Comparison of ENCODE assay signal across 17 cellular contexts in genomic region chr1:160637065-160637464, GRCh38. TPM values are rescaled to one million over a fixed set of nuclear protein-coding genes. Genes with fewer than 3 reads are reported as not detected.
DNase-seq lines count a peak whose midpoint lies in the region; ATAC-seq and TF ChIP-seq lines count a peak whose summit lies in the region.
"Had no signal": no experiment of that assay in that cellular context is flagged by ENCODE, and none has a peak within 500 bp of the region (broad histone marks: within the 10 kb centered on the region; RNA-seq: fewer than 3 reads in every experiment).

No MANE protein-coding gene starts in this region.

- no peaks in the 10 kb centered on the region for H3K9me3 Mint-ChIP-seq in activated CD4-positive, alpha-beta T cell treated with anti-CD3 and anti-CD28 coated beads, Interleukin-2, amount 10 ng/mL, durations not matched to agents 7 days and 5 days
- no peaks in the 10 kb centered on the region for H3K9me3 Mint-ChIP-seq in activated naive CD8-positive, alpha-beta T cell treated with anti-CD3 and anti-CD28 coated beads, Interleukin-2, amount 10 ng/mL, durations not matched to agents 7 days and 5 days
- H3K9me3 Mint-ChIP-seq in neural crest cell, result no peaks in the 10 kb centered on the region
- H3K9me3 Mint-ChIP-seq: neural progenitor cell; stimulated activated memory B cell treated with anti-CD40 and anti-IgM and Interleukin-4, amounts not matched to agents 10 μg/mL and 1 μg/mL and 100 μg/mL, for 72 hours had no signal

- peak overlapping the region; percentile 71 for H3K4me3 Mint-ChIP-seq in activated CD4-positive, alpha-beta T cell treated with anti-CD3 and anti-CD28 coated beads, Interleukin-2, amount 10 ng/mL, durations not matched to agents 7 days and 5 days
- peak overlapping the region; percentile 84 for H3K4me3 Mint-ChIP-seq in activated naive CD8-positive, alpha-beta T cell treated with anti-CD3 and anti-CD28 coated beads, Interleukin-2, amount 10 ng/mL, durations not matched to agents 7 days and 5 days
- no peak overlapping the region for H3K4me3 Mint-ChIP-seq in neural crest cell
- H3K4me3 Mint-ChIP-seq: neural progenitor cell; stimulated activated memory B cell treated with anti-CD40 and anti-IgM and Interleukin-4, amounts not matched to agents 10 μg/mL and 1 μg/mL and 100 μg/mL, for 72 hours had no signal

- POLR2A ChIA-PET in activated CD4-positive, alpha-beta T cell treated with anti-CD3 and anti-CD28 coated beads, Interleukin-2, amount 10 ng/mL, durations not matched to agents 7 days and 5 days (lab: Charles Lee), result no interaction called here
- POLR2A ChIA-PET in activated naive CD8-positive, alpha-beta T cell treated with anti-CD3 and anti-CD28 coated beads, Interleukin-2, amount 10 ng/mL, durations not matched to agents 7 days and 5 days (lab: Charles Lee), result interaction anchor here (1.2 kb wide), 2 partner anchors 7 to 10 kb away, joined by 3 to 12 read pairs; no protein-coding TSS in a partner anchor

- no peak for DNase-seq in activated CD4-positive, alpha-beta T cell treated with anti-CD3 and anti-CD28 coated beads, Interleukin-2, amount 10 ng/mL, durations not matched to agents 7 days and 5 days
- DNase-seq in activated CD4-positive, alpha-beta T cell treated with anti-CD3 and anti-CD28 coated beads, Interleukin-2, amount 50 U/mL, for 4 hours, result no peak
- DNase-seq in activated naive CD8-positive, alpha-beta T cell treated with anti-CD3 and anti-CD28 coated beads, Interleukin-2, amount 10 ng/mL, durations not matched to agents 7 days and 5 days, result no peak
- no peak for DNase-seq in neural crest cell (ENCODE audit: low read depth, low spot score)
- DNase-seq in DMS 273 treated with DMSO at 0.1 percent for 48 hours (lab: John Stamatoyannopoulos, UW), result no peak
- DNase-seq in SKM-1 treated with dmso at 0.1 percent for 144 hours (lab: John Stamatoyannopoulos, UW; ENCODE audit: unreplicated experiment), result no peak
- DNase-seq in AML-193 (lab: John Stamatoyannopoulos, UW), result no peak
- DNase-seq: effector CD4-positive, alpha-beta T cell; heart right ventricle; stimulated activated CD4-positive, alpha-beta T cell treated with anti-CD3 and anti-CD28 coated beads, Interleukin-12 subunit alpha, Interleukin-12 subunit beta, amount 100 ng/mL, for 4 hours; upper lobe of right lung had no signal

- H3K36me3 Mint-ChIP-seq in activated CD4-positive, alpha-beta T cell treated with anti-CD3 and anti-CD28 coated beads, Interleukin-2, amount 10 ng/mL, durations not matched to agents 7 days and 5 days (ENCODE audit: low read depth), result peaks cover 89% of the 10 kb centered on the region
- peaks cover 60% of the 10 kb centered on the region for H3K36me3 Mint-ChIP-seq in activated naive CD8-positive, alpha-beta T cell treated with anti-CD3 and anti-CD28 coated beads, Interleukin-2, amount 10 ng/mL, durations not matched to agents 7 days and 5 days
- no peaks in the 10 kb centered on the region for H3K36me3 Mint-ChIP-seq in neural crest cell (ENCODE audit: low read depth)
- H3K36me3 Mint-ChIP-seq: neural progenitor cell had no signal

- TF ChIP-seq POLR2A in GM19099 (IDR thresholded peaks at IDR 0.05; ENCODE audit: extremely low read depth, insufficient read length, low read depth), result peak; percentile 34

- H3K4me1 Mint-ChIP-seq in activated CD4-positive, alpha-beta T cell treated with anti-CD3 and anti-CD28 coated beads, Interleukin-2, amount 10 ng/mL, durations not matched to agents 7 days and 5 days, result peaks cover 93% of the 10 kb centered on the region
- peaks cover 73% of the 10 kb centered on the region for H3K4me1 Mint-ChIP-seq in activated naive CD8-positive, alpha-beta T cell treated with anti-CD3 and anti-CD28 coated beads, Interleukin-2, amount 10 ng/mL, durations not matched to agents 7 days and 5 days
- H3K4me1 Mint-ChIP-seq in neural crest cell, result peaks cover 5% of the 10 kb centered on the region
- H3K4me1 Mint-ChIP-seq: neural progenitor cell had no signal

- CTCF ChIA-PET in activated CD4-positive, alpha-beta T cell treated with anti-CD3 and anti-CD28 coated beads, Interleukin-2, amount 10 ng/mL, durations not matched to agents 7 days and 5 days (lab: Charles Lee), result interaction anchor here (1.6 kb wide), 1 partner anchor 11 kb away, joined by 4 read pairs; no protein-coding TSS in a partner anchor

- TF ChIP-seq CTCF in neural crest cell (conservative IDR thresholded peaks at IDR 0.05), result no peak

- ATAC-seq in activated naive CD8-positive, alpha-beta T cell treated with anti-CD3 and anti-CD28 coated beads, Interleukin-2, amount 10 ng/mL, durations not matched to agents 7 days and 5 days (ENCODE audit: low read depth), result no peak
- ATAC-seq: A549; heart right ventricle; stimulated activated memory B cell treated with anti-CD40 and anti-IgM and Interleukin-4, amounts not matched to agents 10 μg/mL and 1 μg/mL and 100 μg/mL, for 72 hours; upper lobe of right lung had no signal

- H3K27ac Mint-ChIP-seq in activated CD4-positive, alpha-beta T cell treated with anti-CD3 and anti-CD28 coated beads, Interleukin-2, amount 10 ng/mL, durations not matched to agents 7 days and 5 days, result peak overlapping the region; percentile 94
- H3K27ac Mint-ChIP-seq in activated naive CD8-positive, alpha-beta T cell treated with anti-CD3 and anti-CD28 coated beads, Interleukin-2, amount 10 ng/mL, durations not matched to agents 7 days and 5 days, result peak overlapping the region; percentile 96
- peak overlapping the region; percentile 9 for H3K27ac Mint-ChIP-seq in neural crest cell (ENCODE audit: unreplicated experiment)
- H3K27ac Mint-ChIP-seq: neural progenitor cell had no signal

- no peaks in the 10 kb centered on the region for H3K27me3 Mint-ChIP-seq in activated CD4-positive, alpha-beta T cell treated with anti-CD3 and anti-CD28 coated beads, Interleukin-2, amount 10 ng/mL, durations not matched to agents 7 days and 5 days
- no peaks in the 10 kb centered on the region for H3K27me3 Mint-ChIP-seq in activated naive CD8-positive, alpha-beta T cell treated with anti-CD3 and anti-CD28 coated beads, Interleukin-2, amount 10 ng/mL, durations not matched to agents 7 days and 5 days
- H3K27me3 Mint-ChIP-seq in neural crest cell (ENCODE audit: low read depth), result no peaks in the 10 kb centered on the region
- H3K27me3 Mint-ChIP-seq: stimulated activated memory B cell treated with anti-CD40 and anti-IgM and Interleukin-4, amounts not matched to agents 10 μg/mL and 1 μg/mL and 100 μg/mL, for 72 hours had no signal

RNA-seq across cellular contexts. Expression of gene SLAMF1, which starts 9.8 kb away (rescaled TPM):
- total RNA-seq in activated CD4-positive, alpha-beta T cell treated with anti-CD3 and anti-CD28 coated beads, Interleukin-2, amount 10 ng/mL, durations not matched to agents 7 days and 5 days, result 10 to 100 TPM; 70.4 to 70.6 TPM
- total RNA-seq in activated naive CD8-positive, alpha-beta T cell treated with anti-CD3 and anti-CD28 coated beads, Interleukin-2, amount 10 ng/mL, durations not matched to agents 7 days and 5 days, result 10 to 100 TPM; 41.3 to 42.6 TPM
- total RNA-seq in neural crest cell, result not detected in 2 replicates
- total RNA-seq: fibroblast of lung had no signal

RNA-seq across cellular contexts. Expression of gene CD84, which starts 57.8 kb away (rescaled TPM):
- 10 to 100 TPM; 14.7 to 16.2 TPM for total RNA-seq in activated CD4-positive, alpha-beta T cell treated with anti-CD3 and anti-CD28 coated beads, Interleukin-2, amount 10 ng/mL, durations not matched to agents 7 days and 5 days
- 10 to 100 TPM; 58.5 to 66.8 TPM for total RNA-seq in activated naive CD8-positive, alpha-beta T cell treated with anti-CD3 and anti-CD28 coated beads, Interleukin-2, amount 10 ng/mL, durations not matched to agents 7 days and 5 days
- total RNA-seq in neural crest cell, result not detected in 2 replicates
- total RNA-seq: fibroblast of lung, HT1080 had no signal

Comparison
In these comparisons a context has a peak if more than half of its experiments do, and no peak if none do; other contexts are left out.
1. H3K27ac Mint-ChIP-seq: peak in every context shown above with its lines; median percentile 96 in activated naive CD8-positive, alpha-beta T cell treated with anti-CD3 and anti-CD28 coated beads, Interleukin-2, amount 10 ng/mL, durations not matched to agents 7 days and 5 days; 94 in activated CD4-positive, alpha-beta T cell treated with anti-CD3 and anti-CD28 coated beads, Interleukin-2, amount 10 ng/mL, durations not matched to agents 7 days and 5 days; 9 in neural crest cell.
2. RNA of gene SLAMF1, which starts 9.8 kb away (total RNA-seq): 70.4 to 70.6 TPM in activated CD4-positive, alpha-beta T cell treated with anti-CD3 and anti-CD28 coated beads, Interleukin-2, amount 10 ng/mL, durations not matched to agents 7 days and 5 days and 41.3 to 42.6 TPM in activated naive CD8-positive, alpha-beta T cell treated with anti-CD3 and anti-CD28 coated beads, Interleukin-2, amount 10 ng/mL, durations not matched to agents 7 days and 5 days; not detected in neural crest cell; every median in the first group is over 10 times any median in the second.
3. RNA of gene CD84, which starts 57.8 kb away (total RNA-seq): 58.5 to 66.8 TPM in activated naive CD8-positive, alpha-beta T cell treated with anti-CD3 and anti-CD28 coated beads, Interleukin-2, amount 10 ng/mL, durations not matched to agents 7 days and 5 days and 14.7 to 16.2 TPM in activated CD4-positive, alpha-beta T cell treated with anti-CD3 and anti-CD28 coated beads, Interleukin-2, amount 10 ng/mL, durations not matched to agents 7 days and 5 days; not detected in neural crest cell; every median in the first group is over 10 times any median in the second.